8 cellular contexts compared by ENCODE assay signal in the genomic region with DNA sequence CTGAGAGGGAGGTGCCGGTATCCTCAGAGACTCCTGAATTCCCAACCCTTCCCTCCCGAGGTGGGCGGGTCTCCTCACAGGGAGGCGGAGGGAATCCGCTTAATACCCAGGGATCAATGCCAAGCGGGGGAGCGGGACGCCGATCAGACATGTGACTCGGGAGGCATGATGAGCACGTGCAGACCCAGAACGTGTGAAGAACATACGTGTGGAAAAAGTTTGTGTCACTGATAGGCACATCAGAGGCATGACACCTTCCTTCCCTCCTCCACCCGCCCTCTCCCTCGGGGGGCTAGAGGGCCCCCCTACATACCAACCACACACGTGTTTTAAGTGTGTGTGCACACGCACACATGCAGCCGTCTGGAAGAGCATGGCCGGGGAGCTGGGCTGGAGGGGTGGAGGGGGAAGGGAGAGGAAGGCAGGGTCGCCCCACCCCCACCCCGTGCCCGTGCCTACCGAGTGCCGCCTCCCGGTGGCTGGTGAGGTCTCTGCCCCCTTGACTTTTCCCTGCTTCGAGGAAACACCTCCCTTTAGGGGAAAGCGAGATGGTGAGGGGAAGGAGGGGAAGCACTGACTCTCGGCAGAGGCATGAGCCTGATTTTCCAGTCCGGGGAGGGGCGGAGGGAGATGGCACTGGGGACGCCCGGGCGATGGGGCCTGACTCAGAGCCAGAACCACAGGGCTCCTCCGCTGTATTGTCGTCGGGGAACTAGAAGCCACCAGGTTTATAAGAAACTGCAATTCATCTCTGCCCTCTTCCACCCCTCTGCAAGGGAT.
A peak's percentile ranks its signal among the peaks of the same experiment; 100 is the strongest.
DNase-seq lines count a peak whose midpoint lies in the region; ATAC-seq lines count a peak whose summit lies in the region.

No MANE protein-coding gene starts in this region.

- DNase-seq in ELF-1 (ENCODE audit: low read depth, low spot score): peak; percentile 36
- DNase-seq in HuH-7.5 (ENCODE audit: low spot score): peak; percentile 41
- peak; percentile 98 to 99 for DNase-seq in activated CD4-positive, alpha-beta T cell treated with anti-CD3 and anti-CD28 coated beads, Interleukin-2, amount 50 U/mL, for 4 hours
- DNase-seq in epithelial cell of prostate (ENCODE audit: low read depth, low spot score): peak; percentile 3
- DNase-seq in stimulated activated CD8-positive, alpha-beta memory T cell treated with anti-CD3 and anti-CD28 coated beads, Interleukin-12 subunit alpha, Interleukin-12 subunit beta, amount 100 ng/mL, for 4 hours (ENCODE audit: low read depth): peak; percentile 95
- DNase-seq in SW 1271 (lab: John Stamatoyannopoulos, UW): no peak

- no peak overlapping the region for H3K27ac ChIP-seq in epithelial cell of prostate

- ATAC-seq in HG03280 (IDR thresholded peaks at IDR 0.05; ENCODE audit: unreplicated experiment) (no peak), GM19395 (IDR thresholded peaks at IDR 0.05; ENCODE audit: unreplicated experiment) (no peak)

Comparison
In these comparisons a context has a peak if more than half of its experiments do, and no peak if none do; other contexts are left out.
1. DNase-seq: peak in ELF-1 (single experiment), HuH-7.5 (single experiment), activated CD4-positive, alpha-beta T cell treated with anti-CD3 and anti-CD28 coated beads, Interleukin-2, amount 50 U/mL, for 4 hours (2 of 2), epithelial cell of prostate (single experiment) and stimulated activated CD8-positive, alpha-beta memory T cell treated with anti-CD3 and anti-CD28 coated beads, Interleukin-12 subunit alpha, Interleukin-12 subunit beta, amount 100 ng/mL, for 4 hours (single experiment); none in SW 1271 (0 of 2).